8 cellular contexts compared by ENCODE assay signal in genomic region chr22:20438678-20439492, GRCh38. TPM values are rescaled to one million over a fixed set of nuclear protein-coding genes. Genes with fewer than 3 reads are reported as not detected.
DNase-seq lines count a peak whose midpoint lies in the region; ATAC-seq and TF ChIP-seq lines count a peak whose summit lies in the region.

No MANE protein-coding gene starts in this region.

- H3K9me3 ChIP-seq in upper lobe of right lung: no peaks in the 10 kb centered on the region

- H3K4me1 ChIP-seq in upper lobe of right lung: peaks cover 13% of the 10 kb centered on the region

- peaks cover 18% of the 10 kb centered on the region for H3K27me3 ChIP-seq in upper lobe of right lung

- H3K4me3 ChIP-seq in upper lobe of right lung: peak overlapping the region; percentile 71

- H3K9me3 Mint-ChIP-seq in mesothelial cell of epicardium: no peaks in the 10 kb centered on the region

- H3K27me3 Mint-ChIP-seq in mesothelial cell of epicardium (ENCODE audit: low read depth): no peaks in the 10 kb centered on the region

- H3K27ac Mint-ChIP-seq in mesothelial cell of epicardium: peak overlapping the region; percentile 81

- H3K27ac ChIP-seq in upper lobe of right lung: peak overlapping the region; percentile 83

- H3K36me3 Mint-ChIP-seq in mesothelial cell of epicardium: peaks cover 10% of the 10 kb centered on the region

- ATAC-seq in upper lobe of right lung (peak; percentile 28), GM18519 (IDR thresholded peaks at IDR 0.05; ENCODE audit: low FRiP score, unreplicated experiment) (no peak)

- H3K4me1 Mint-ChIP-seq in mesothelial cell of epicardium: peaks cover 26% of the 10 kb centered on the region

- no peak for TF ChIP-seq CTCF in mesothelial cell of epicardium (IDR thresholded peaks at IDR 0.05; ENCODE audit: unreplicated experiment)
- TF ChIP-seq CTCF in upper lobe of right lung (IDR thresholded peaks at IDR 0.05): peak; percentile 19

- intact Hi-C loops in upper lobe of right lung (cut with DNase I): no loop called here

- H3K36me3 ChIP-seq in upper lobe of right lung: peaks cover 9% of the 10 kb centered on the region

- H3K4me3 Mint-ChIP-seq in mesothelial cell of epicardium: peak overlapping the region; percentile 74

- peak; percentile 60 for DNase-seq in activated effector memory CD4-positive, alpha-beta T cell treated with anti-CD3 and anti-CD28 coated beads, Interleukin-2, amount 50 U/mL, for 16 hours
- DNase-seq in activated effector memory CD4-positive, alpha-beta T cell treated with Interleukin-2 at 50 U/mL for 16 hours: no peak
- DNase-seq in ecto neural progenitor cell (ENCODE audit: low spot score) (peak; percentile 53), mesothelial cell of epicardium (ENCODE audit: low spot score in 2 of 2, unreplicated experiment in 2 of 2) (no peak), upper lobe of right lung (peak; percentile 64), NCI-H446 (lab: John Stamatoyannopoulos, UW) (no peak), NCI-H1694 treated with DMSO at 0.1 percent for 48 hours (lab: John Stamatoyannopoulos, UW) (no peak)

RNA-seq across cellular contexts. Expression of gene SCARF2, which starts 1.3 kb away (rescaled TPM):
- total RNA-seq in mesothelial cell of epicardium (45.7 to 47.2 TPM (median 46.8 TPM) in 3 replicates), upper lobe of right lung (24.0 TPM)

RNA-seq across cellular contexts. Expression of gene ZNF74, which starts 44.9 kb away (rescaled TPM):
- total RNA-seq in mesothelial cell of epicardium (36.8 to 38.3 TPM (median 38.1 TPM) in 3 replicates), upper lobe of right lung (10.7 TPM)

RNA-seq across cellular contexts. Expression of gene KLHL22, which starts 56.7 kb away (rescaled TPM):
- total RNA-seq in mesothelial cell of epicardium: 58.4 to 60.3 TPM (median 59.9 TPM) in 3 replicates
- total RNA-seq in upper lobe of right lung: 23.3 TPM

Comparison
In these comparisons a context has a peak if more than half of its experiments do, and no peak if none do; other contexts are left out.
1. DNase-seq: peak in activated effector memory CD4-positive, alpha-beta T cell treated with anti-CD3 and anti-CD28 coated beads, Interleukin-2, amount 50 U/mL, for 16 hours (single experiment), ecto neural progenitor cell (single experiment) and upper lobe of right lung (single experiment); none in activated effector memory CD4-positive, alpha-beta T cell treated with Interleukin-2 at 50 U/mL for 16 hours (single experiment), mesothelial cell of epicardium (0 of 2), NCI-H446 (0 of 2) and NCI-H1694 treated with DMSO at 0.1 percent for 48 hours (single experiment).